Comparison of ENCODE assay signal across 9 cellular contexts in genomic region chr6:107132330-107132954, GRCh38. TPM values are rescaled to one million over a fixed set of nuclear protein-coding genes. Genes with fewer than 3 reads are reported as not detected.
A peak's percentile ranks its signal among the peaks of the same experiment; 100 is the strongest.
DNase-seq lines count a peak whose midpoint lies in the region; ATAC-seq, FAIRE-seq and TF ChIP-seq lines count a peak whose summit lies in the region.
"Had no signal": no experiment of that assay in that cellular context is flagged by ENCODE, and none has a peak within 500 bp of the region (broad histone marks: within the 10 kb centered on the region; RNA-seq: fewer than 3 reads in every experiment).

No MANE protein-coding gene starts in this region.

- H3K9ac ChIP-seq in kidney (ENCODE audit: low read length in 2 of 2): no peak overlapping the region

- no peaks in the 10 kb centered on the region for H3K4me1 ChIP-seq in kidney (ENCODE audit: control insufficient read depth in 1 of 2, insufficient read depth in 1 of 2, low read depth in 1 of 2, low read length in 2 of 2)
- H3K4me1 ChIP-seq: SJSA1 had no signal

- no peak for ATAC-seq in activated CD4-positive, CD25-positive, alpha-beta regulatory T cell treated with anti-CD3 and anti-CD28 coated beads, Interleukin-2, amount 50 U/mL, for 24 hours
- ATAC-seq in GM19467 (IDR thresholded peaks at IDR 0.05; ENCODE audit: unreplicated experiment) (no peak), HG02885 (IDR thresholded peaks at IDR 0.05; ENCODE audit: poor library complexity, unreplicated experiment) (no peak)

- H3K4me3 ChIP-seq in kidney (ENCODE audit: low read length in 2 of 2): no peak overlapping the region
- H3K4me3 ChIP-seq: SJSA1 had no signal

- intact Hi-C loops in kidney (cut with DNase I): no loop called here

- H3K9me3 ChIP-seq in kidney (ENCODE audit: control insufficient read depth in 1 of 2, low read length in 2 of 2): no peaks in the 10 kb centered on the region
- H3K9me3 ChIP-seq: SJSA1 had no signal

- DNase-seq in DMS79 (lab: John Stamatoyannopoulos, UW) (peak; percentile 23), kidney (no peak), NCI-H2107 (lab: John Stamatoyannopoulos, UW) (no peak)
- peak; percentile 13 to 36 for DNase-seq in activated CD4-positive, alpha-beta T cell treated with anti-CD3 and anti-CD28 coated beads, Interleukin-2, amount 50 U/mL, for 48 hours

- FAIRE-seq in kidney (lab: Jason Lieb, UNC): no peak

- peak; percentile 56 for TF ChIP-seq RAD21 in Ishikawa (IDR thresholded peaks at IDR 0.05; ENCODE audit: low read depth)

- TF ChIP-seq EP300 in Ishikawa (IDR thresholded peaks at IDR 0.05; ENCODE audit: borderline replicate concordance): no peak

- no peak overlapping the region for H3K27ac ChIP-seq in kidney (ENCODE audit: low read depth in 2 of 2, low read length in 2 of 2)
- H3K27ac ChIP-seq: SJSA1 had no signal

- peak; percentile 36 for TF ChIP-seq CTCF in kidney (IDR thresholded peaks at IDR 0.05; ENCODE audit: borderline replicate concordance, extremely low read depth, insufficient read depth)

- H3K36me3 ChIP-seq in kidney (ENCODE audit: control insufficient read depth in 1 of 2, insufficient read depth in 2 of 2, low read length in 2 of 2): no peaks in the 10 kb centered on the region
- H3K36me3 ChIP-seq: SJSA1 had no signal

TF ChIP-seq in Ishikawa, 13 proteins besides CTCF, POLR2A, EP300 and RAD21:
- TF ChIP-seq YY1 (IDR thresholded peaks at IDR 0.05; ENCODE audit: low read depth): no peak
- no peak for TF ChIP-seq CREB1 (IDR thresholded peaks at IDR 0.05; ENCODE audit: low read depth)
- TF ChIP-seq MAX (IDR thresholded peaks at IDR 0.05): no peak
- TF ChIP-seq TCF12 (IDR thresholded peaks at IDR 0.05; ENCODE audit: low read depth): no peak
- TF ChIP-seq, protein P1, sequence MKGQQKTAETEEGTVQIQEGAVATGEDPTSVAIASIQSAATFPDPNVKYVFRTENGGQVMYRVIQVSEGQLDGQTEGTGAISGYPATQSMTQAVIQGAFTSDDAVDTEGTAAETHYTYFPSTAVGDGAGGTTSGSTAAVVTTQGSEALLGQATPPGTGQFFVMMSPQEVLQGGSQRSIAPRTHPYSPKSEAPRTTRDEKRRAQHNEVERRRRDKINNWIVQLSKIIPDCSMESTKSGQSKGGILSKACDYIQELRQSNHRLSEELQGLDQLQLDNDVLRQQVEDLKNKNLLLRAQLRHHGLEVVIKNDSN (IDR thresholded peaks at IDR 0.05): no peak
- TF ChIP-seq ZBTB7A (IDR thresholded peaks at IDR 0.05; ENCODE audit: low read depth): no peak
- TF ChIP-seq FOXM1 (IDR thresholded peaks at IDR 0.05; ENCODE audit: borderline replicate concordance, low read depth): no peak
- no peak for TF ChIP-seq TAF1 (IDR thresholded peaks at IDR 0.05; ENCODE audit: low read depth)
- TF ChIP-seq TEAD4 (IDR thresholded peaks at IDR 0.05): no peak
- no peak for TF ChIP-seq EGR1 (IDR thresholded peaks at IDR 0.05)
- TF ChIP-seq, protein P2, sequence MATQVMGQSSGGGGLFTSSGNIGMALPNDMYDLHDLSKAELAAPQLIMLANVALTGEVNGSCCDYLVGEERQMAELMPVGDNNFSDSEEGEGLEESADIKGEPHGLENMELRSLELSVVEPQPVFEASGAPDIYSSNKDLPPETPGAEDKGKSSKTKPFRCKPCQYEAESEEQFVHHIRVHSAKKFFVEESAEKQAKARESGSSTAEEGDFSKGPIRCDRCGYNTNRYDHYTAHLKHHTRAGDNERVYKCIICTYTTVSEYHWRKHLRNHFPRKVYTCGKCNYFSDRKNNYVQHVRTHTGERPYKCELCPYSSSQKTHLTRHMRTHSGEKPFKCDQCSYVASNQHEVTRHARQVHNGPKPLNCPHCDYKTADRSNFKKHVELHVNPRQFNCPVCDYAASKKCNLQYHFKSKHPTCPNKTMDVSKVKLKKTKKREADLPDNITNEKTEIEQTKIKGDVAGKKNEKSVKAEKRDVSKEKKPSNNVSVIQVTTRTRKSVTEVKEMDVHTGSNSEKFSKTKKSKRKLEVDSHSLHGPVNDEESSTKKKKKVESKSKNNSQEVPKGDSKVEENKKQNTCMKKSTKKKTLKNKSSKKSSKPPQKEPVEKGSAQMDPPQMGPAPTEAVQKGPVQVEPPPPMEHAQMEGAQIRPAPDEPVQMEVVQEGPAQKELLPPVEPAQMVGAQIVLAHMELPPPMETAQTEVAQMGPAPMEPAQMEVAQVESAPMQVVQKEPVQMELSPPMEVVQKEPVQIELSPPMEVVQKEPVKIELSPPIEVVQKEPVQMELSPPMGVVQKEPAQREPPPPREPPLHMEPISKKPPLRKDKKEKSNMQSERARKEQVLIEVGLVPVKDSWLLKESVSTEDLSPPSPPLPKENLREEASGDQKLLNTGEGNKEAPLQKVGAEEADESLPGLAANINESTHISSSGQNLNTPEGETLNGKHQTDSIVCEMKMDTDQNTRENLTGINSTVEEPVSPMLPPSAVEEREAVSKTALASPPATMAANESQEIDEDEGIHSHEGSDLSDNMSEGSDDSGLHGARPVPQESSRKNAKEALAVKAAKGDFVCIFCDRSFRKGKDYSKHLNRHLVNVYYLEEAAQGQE (IDR thresholded peaks at IDR 0.05; ENCODE audit: low read depth): no peak
- no peak for TF ChIP-seq NFIC (IDR thresholded peaks at IDR 0.05)

RNA-seq across cellular contexts. Expression of gene BEND3, which starts 17.1 kb away (rescaled TPM):
- total RNA-seq in kidney: 3.6 TPM
- polyA plus RNA-seq in kidney (ENCODE audit: insufficient read depth, low read depth, low replicate concordance): 1.1 TPM

Comparison
In these comparisons a context has a peak if more than half of its experiments do, and no peak if none do; other contexts are left out.
1. DNase-seq: peak in DMS79 (single experiment) and activated CD4-positive, alpha-beta T cell treated with anti-CD3 and anti-CD28 coated beads, Interleukin-2, amount 50 U/mL, for 48 hours (2 of 2); none in kidney (single experiment) and NCI-H2107 (single experiment).